Comparison of ENCODE assay signal across 15 cellular contexts in the genomic region with DNA sequence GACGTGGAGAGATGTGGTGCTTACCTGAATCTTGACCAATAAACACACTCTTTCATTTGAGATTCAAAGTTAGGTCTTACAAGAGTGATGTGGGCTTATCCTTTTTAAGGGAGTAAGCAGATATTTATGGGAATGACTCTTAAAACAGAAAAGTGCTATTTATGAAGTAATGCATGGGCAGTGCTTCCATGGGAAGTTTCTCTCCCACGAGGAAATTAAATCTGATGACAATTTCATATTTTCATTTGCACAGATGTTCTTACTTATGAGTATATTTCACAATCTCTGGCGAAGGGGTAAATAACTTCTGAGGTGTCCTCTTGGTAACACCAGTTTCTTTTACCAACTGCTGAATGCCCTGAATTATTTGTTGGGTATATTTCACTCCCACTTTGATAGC. TPM values are rescaled to one million over a fixed set of nuclear protein-coding genes. Genes with fewer than 3 reads are reported as not detected.
DNase-seq lines count a peak whose midpoint lies in the region; ATAC-seq and TF ChIP-seq lines count a peak whose summit lies in the region.
"Had no signal": no experiment of that assay in that cellular context is flagged by ENCODE, and none has a peak within 500 bp of the region (broad histone marks: within the 10 kb centered on the region; RNA-seq: fewer than 3 reads in every experiment).

No MANE protein-coding gene starts in this region.

- H3K79me2 ChIP-seq in GM23338 (replicated peaks; ENCODE audit: insufficient read depth): no peaks in the 10 kb centered on the region

- H2AFZ ChIP-seq in GM23338: no peak overlapping the region

- H3K36me3 ChIP-seq in adipocyte (ENCODE audit: control insufficient read depth, insufficient read depth, low read length, severe bottlenecking) (peaks cover 37% of the 10 kb centered on the region), GM23338 (ENCODE audit: insufficient read depth) (peaks cover 37% of the 10 kb centered on the region; the same call in 1 of the 2 replicates)

- no peaks in the 10 kb centered on the region for H3K9me2 ChIP-seq in GM23338 (ENCODE audit: insufficient read depth)

- H3F3A ChIP-seq in GM23338 (replicated peaks; ENCODE audit: low read depth): no peaks in the 10 kb centered on the region

- DNase-seq in GM04503 (ENCODE audit: low read depth): peak; percentile 13
- peak; percentile 86 for DNase-seq in adipocyte (ENCODE audit: low read depth)
- DNase-seq in fibroblast of the conjunctiva (ENCODE audit: low read depth): peak; percentile 18
- DNase-seq in stromal cell of bone marrow (ENCODE audit: low read depth): peak; percentile 31
- no peak for DNase-seq in GM23338 (ENCODE audit: low spot score)
- no peak for DNase-seq in NCI-H774 (lab: John Stamatoyannopoulos, UW)
- no peak for DNase-seq in effector memory CD8-positive, alpha-beta T cell
- DNase-seq: ACHN, DMS 273 treated with DMSO at 0.1 percent for 48 hours, HCEC 1CT, NCI-H1436 treated with DMSO at 0.1 percent for 48 hours, NCI-H226, NCI-H526 had no signal

- no peaks in the 10 kb centered on the region for H4K20me1 ChIP-seq in GM23338 (replicated peaks; ENCODE audit: insufficient read depth)

- no peak for TF ChIP-seq CTCF in GM23338 (conservative IDR thresholded peaks at IDR 0.05; ENCODE audit: low read depth in 2 of 2)

- H3K4me3 ChIP-seq in adipocyte (ENCODE audit: low read length): peak overlapping the region; percentile 25
- H3K4me3 ChIP-seq in GM23338: no peak overlapping the region
- H3K4me3 ChIP-seq: BLaER1 treated with 17β-estradiol and CSF1 and Interleukin-3, amounts not matched to agents 10 nM and 100 nM had no signal

- no peak overlapping the region for H3K27ac Mint-ChIP-seq in GM23338
- peak overlapping the region in 1 of 2 donors; percentile 69 for H3K27ac Mint-ChIP-seq in effector memory CD8-positive, alpha-beta T cell

- no peak overlapping the region for H3K4me3 Mint-ChIP-seq in GM23338
- no peak overlapping the region for H3K4me3 Mint-ChIP-seq in effector memory CD8-positive, alpha-beta T cell
- H3K4me3 Mint-ChIP-seq: IgD-negative memory B cell had no signal

- peaks cover 55% of the 10 kb centered on the region; the same call in 2 of the 3 replicates for H3K36me3 Mint-ChIP-seq in GM23338 (ENCODE audit: low read depth)
- peaks cover 34% of the 10 kb centered on the region for H3K36me3 Mint-ChIP-seq in effector memory CD8-positive, alpha-beta T cell (ENCODE audit: insufficient read depth)

- H3K27me3 ChIP-seq in adipocyte (replicated peaks; ENCODE audit: control insufficient read depth, insufficient read depth, low read length): no peaks in the 10 kb centered on the region
- no peaks in the 10 kb centered on the region for H3K27me3 ChIP-seq in GM23338 (ENCODE audit: insufficient read depth)
- H3K27me3 ChIP-seq: BLaER1 treated with 17β-estradiol and CSF1 and Interleukin-3, amounts not matched to agents 10 nM and 100 nM had no signal

- H3K4me2 ChIP-seq in GM23338: no peak overlapping the region
- H3K4me2 ChIP-seq: BLaER1 treated with 17β-estradiol and CSF1 and Interleukin-3, amounts not matched to agents 10 nM and 100 nM had no signal

- no peaks in the 10 kb centered on the region for H3K9me3 ChIP-seq in adipocyte (ENCODE audit: control insufficient read depth, low read length)
- H3K9me3 ChIP-seq: BLaER1 treated with 17β-estradiol and CSF1 and Interleukin-3, amounts not matched to agents 10 nM and 100 nM had no signal

- H3K9me3 Mint-ChIP-seq in GM23338: no peaks in the 10 kb centered on the region
- H3K9me3 Mint-ChIP-seq in effector memory CD8-positive, alpha-beta T cell: no peaks in the 10 kb centered on the region
- H3K9me3 Mint-ChIP-seq: IgD-negative memory B cell had no signal

- ATAC-seq in GM23338: no peak
- ATAC-seq in effector memory CD8-positive, alpha-beta T cell (replicated peaks): no peak

- H3K27me3 Mint-ChIP-seq in GM23338 (ENCODE audit: insufficient read depth, low read depth, poor library complexity): no peaks in the 10 kb centered on the region
- H3K27me3 Mint-ChIP-seq in effector memory CD8-positive, alpha-beta T cell: no peaks in the 10 kb centered on the region
- H3K27me3 Mint-ChIP-seq: IgD-negative memory B cell had no signal

- H3K4me1 ChIP-seq in adipocyte (ENCODE audit: control insufficient read depth, insufficient read depth, low read length): peaks cover 14% of the 10 kb centered on the region
- no peaks in the 10 kb centered on the region for H3K4me1 ChIP-seq in GM23338 (ENCODE audit: insufficient read depth)
- H3K4me1 ChIP-seq: BLaER1 treated with 17β-estradiol and CSF1 and Interleukin-3, amounts not matched to agents 10 nM and 100 nM had no signal

- H3K4me1 Mint-ChIP-seq in GM23338: no peaks in the 10 kb centered on the region
- no peaks in the 10 kb centered on the region for H3K4me1 Mint-ChIP-seq in effector memory CD8-positive, alpha-beta T cell (ENCODE audit: low read depth in 2 of 2)
- H3K4me1 Mint-ChIP-seq: IgD-negative memory B cell had no signal

- no peak overlapping the region for H3K9ac ChIP-seq in adipocyte (ENCODE audit: low read length)
- H3K9ac ChIP-seq: BLaER1 treated with 17β-estradiol and CSF1 and Interleukin-3, amounts not matched to agents 10 nM and 100 nM had no signal

- H3K27ac ChIP-seq in GM23338 (ENCODE audit: low read depth): no peak overlapping the region
- H3K27ac ChIP-seq: BLaER1 treated with 17β-estradiol and CSF1 and Interleukin-3, amounts not matched to agents 10 nM and 100 nM had no signal

TF ChIP-seq in GM23338, 12 proteins besides CTCF, POLR2A, EP300 and RAD21 (continues in another document):
- no peak for TF ChIP-seq JUNB (IDR thresholded peaks at IDR 0.05; ENCODE audit: unreplicated experiment)
- TF ChIP-seq, protein P1, sequence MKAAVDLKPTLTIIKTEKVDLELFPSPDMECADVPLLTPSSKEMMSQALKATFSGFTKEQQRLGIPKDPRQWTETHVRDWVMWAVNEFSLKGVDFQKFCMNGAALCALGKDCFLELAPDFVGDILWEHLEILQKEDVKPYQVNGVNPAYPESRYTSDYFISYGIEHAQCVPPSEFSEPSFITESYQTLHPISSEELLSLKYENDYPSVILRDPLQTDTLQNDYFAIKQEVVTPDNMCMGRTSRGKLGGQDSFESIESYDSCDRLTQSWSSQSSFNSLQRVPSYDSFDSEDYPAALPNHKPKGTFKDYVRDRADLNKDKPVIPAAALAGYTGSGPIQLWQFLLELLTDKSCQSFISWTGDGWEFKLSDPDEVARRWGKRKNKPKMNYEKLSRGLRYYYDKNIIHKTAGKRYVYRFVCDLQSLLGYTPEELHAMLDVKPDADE (IDR thresholded peaks at IDR 0.05): no peak
- TF ChIP-seq ZNF331 (CRISPR knock-in tag; IDR thresholded peaks at IDR 0.05; ENCODE audit: low read depth): no peak

RNA-seq across cellular contexts. Expression of a gene that starts 21.0 kb away (rescaled TPM):
- total RNA-seq in GM23338 (2014; rRNA removed; shearing (Covaris generic)): 34.6 and 41.2 TPM in 2 replicates
- polyA plus RNA-seq in GM23338 (2016; fragmentation: Nextera tagmentation; extraction: Ambion mirVana): 21.4 and 31.1 TPM in 2 replicates

RNA-seq across cellular contexts. Expression of a gene that starts 55.2 kb away (rescaled TPM):
- total RNA-seq in GM23338 (2014; rRNA removed; shearing (Covaris generic)): 48.5 and 56.6 TPM in 2 replicates
- polyA plus RNA-seq in GM23338 (2016; fragmentation: Nextera tagmentation; extraction: Ambion mirVana): 21.8 and 25.6 TPM in 2 replicates

Comparison
In these comparisons a context has a peak if more than half of its experiments do, and no peak if none do; other contexts are left out.
1. DNase-seq: peak in GM04503 (single experiment), adipocyte (single experiment), fibroblast of the conjunctiva (single experiment) and stromal cell of bone marrow (single experiment); none in GM23338 (single experiment), NCI-H774 (single experiment) and effector memory CD8-positive, alpha-beta T cell (0 of 3).